In the genomic region with DNA sequence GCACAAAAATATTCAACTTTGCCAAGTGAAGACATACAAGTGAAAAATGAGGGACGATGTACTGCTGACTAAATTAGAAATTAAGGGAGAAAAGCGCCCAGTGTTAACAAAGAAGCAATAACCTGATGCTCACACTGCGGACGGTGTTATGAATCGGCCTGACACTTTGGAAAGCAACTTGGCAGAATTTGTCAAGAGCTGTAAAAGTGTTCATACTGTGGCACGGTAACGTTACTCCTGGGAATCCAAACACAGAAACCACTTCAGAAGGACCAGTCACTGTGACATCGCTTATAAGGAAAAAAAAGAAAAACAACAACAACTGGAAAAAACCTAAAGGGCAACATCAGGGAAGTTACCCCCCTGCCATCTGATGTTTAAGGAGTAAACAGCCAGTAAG, we compare ENCODE assay signal across 12 cellular contexts. TPM values are rescaled to one million over a fixed set of nuclear protein-coding genes. Genes with fewer than 3 reads are reported as not detected.
DNase-seq lines count a peak whose midpoint lies in the region; ATAC-seq and TF ChIP-seq lines count a peak whose summit lies in the region.
"Had no signal": no experiment of that assay in that cellular context is flagged by ENCODE, and none has a peak within 500 bp of the region (broad histone marks: within the 10 kb centered on the region; RNA-seq: fewer than 3 reads in every experiment).

No MANE protein-coding gene starts in this region.

- H3K27ac ChIP-seq in ACC112 (ENCODE audit: low read depth, low read length) (peak overlapping the region; percentile 42), GM23248 (peak overlapping the region; percentile 69), ectodermal cell (ENCODE audit: insufficient read depth, low read depth, low read length, poor library complexity, severe bottlenecking) (peak overlapping the region; percentile 45)

- H3K36me3 ChIP-seq in ACC112 (ENCODE audit: insufficient read depth, low read length) (no peaks in the 10 kb centered on the region; the same call in 1 of the 2 replicates), GM23248 (ENCODE audit: low read depth) (no peaks in the 10 kb centered on the region), ectodermal cell (ENCODE audit: control insufficient read depth, insufficient read depth, low read length) (no peaks in the 10 kb centered on the region)

- peaks cover 68% of the 10 kb centered on the region for H3K4me1 ChIP-seq in ACC112 (ENCODE audit: control insufficient read depth, insufficient read depth, low read length, unreplicated experiment)
- peaks cover 75% of the 10 kb centered on the region for H3K4me1 ChIP-seq in GM23248 (ENCODE audit: insufficient read depth)
- H3K4me1 ChIP-seq in ectodermal cell (ENCODE audit: control insufficient read depth, insufficient read depth, low read length): peaks cover 43% of the 10 kb centered on the region

- H2AFZ ChIP-seq in ACC112 (ENCODE audit: low read length, unreplicated experiment) (no peak overlapping the region), GM23248 (no peak overlapping the region)

- in situ Hi-C loops in GM23248 (cut with MboI): no loop called here

- H3K27ac Mint-ChIP-seq in nephron progenitor cell: peak overlapping the region; percentile 90

- TF ChIP-seq CTCF in nephron progenitor cell (IDR thresholded peaks at IDR 0.05): no peak

- no peak for ATAC-seq in GM18519 (IDR thresholded peaks at IDR 0.05; ENCODE audit: low FRiP score, unreplicated experiment)

- H3K36me3 Mint-ChIP-seq in nephron progenitor cell (ENCODE audit: low read depth): peaks cover 7% of the 10 kb centered on the region

- H3K9me3 ChIP-seq in GM23248 (ENCODE audit: low read depth) (no peaks in the 10 kb centered on the region), ectodermal cell (ENCODE audit: control insufficient read depth, low read length) (no peaks in the 10 kb centered on the region)

- peaks cover 8% of the 10 kb centered on the region; the same call in 1 of the 2 replicates for H4K20me1 ChIP-seq in GM23248 (ENCODE audit: insufficient read depth)

- H3F3A ChIP-seq in GM23248 (ENCODE audit: insufficient read depth): peaks cover 55% of the 10 kb centered on the region

- no peak overlapping the region for H3K4me2 ChIP-seq in GM23248 (ENCODE audit: unreplicated experiment)

- no peak overlapping the region for H3K4me3 ChIP-seq in ACC112 (ENCODE audit: low read depth, low read length)
- no peak overlapping the region for H3K4me3 ChIP-seq in GM23248
- H3K4me3 ChIP-seq in ectodermal cell (ENCODE audit: insufficient read depth, low read depth, low read length): no peak overlapping the region
- H3K4me3 ChIP-seq: lung had no signal

- H3K4me1 Mint-ChIP-seq in nephron progenitor cell: peaks cover 74% of the 10 kb centered on the region

- H3K27me3 ChIP-seq in ACC112 (ENCODE audit: insufficient read depth, low read length): no peaks in the 10 kb centered on the region
- no peaks in the 10 kb centered on the region for H3K27me3 ChIP-seq in GM23248 (replicated peaks; ENCODE audit: insufficient read depth)
- no peaks in the 10 kb centered on the region for H3K27me3 ChIP-seq in ectodermal cell (ENCODE audit: control insufficient read depth, insufficient read depth, low read length, poor library complexity, severe bottlenecking)

- H3K27me3 Mint-ChIP-seq in nephron progenitor cell (ENCODE audit: low read depth, poor library complexity): peaks cover 3% of the 10 kb centered on the region

- H3K79me2 ChIP-seq in ACC112 (ENCODE audit: control insufficient read depth, insufficient read depth, low read length, unreplicated experiment): peaks cover 90% of the 10 kb centered on the region
- H3K79me2 ChIP-seq in GM23248 (ENCODE audit: insufficient read depth): peaks cover 100% of the 10 kb centered on the region

- H3K9me3 Mint-ChIP-seq in nephron progenitor cell: no peaks in the 10 kb centered on the region

- H3K4me3 Mint-ChIP-seq in nephron progenitor cell: peak overlapping the region; percentile 57

- DNase-seq in GM23248: no peak
- DNase-seq in nephron progenitor cell: no peak
- DNase-seq in dermis blood vessel endothelial cell: no peak
- DNase-seq in hippocampal formation (lab: John Stamatoyannopoulos, UW): no peak
- no peak for DNase-seq in iPS-NIHi11 (ENCODE audit: low spot score)
- DNase-seq: caudate nucleus, NCI-H1105, T-helper 1 cell had no signal

- no peaks in the 10 kb centered on the region for H3K9me2 ChIP-seq in GM23248 (ENCODE audit: insufficient read depth)

- no peak overlapping the region for H3K9ac ChIP-seq in GM23248

- WGBS in GM23248 (ENCODE audit: low coverage in 1 of 2, low lambda C conversion rate in 2 of 2, missing lambda C conversion rate in 2 of 2), 2 experiments: 65 to 69% methylated on average over 8 of the region's 8 CpGs
- WGBS in ectodermal cell, 2 experiments: 80 to 85% methylated on average over 8 of the region's 8 CpGs

RNA-seq across cellular contexts. Expression of a gene that starts 27.8 kb away (rescaled TPM):
- 188 and 229 TPM in 2 replicates for total RNA-seq in GM23248 (2014; rRNA removed; shearing (Covaris generic))
- 494 and 506 TPM in 2 replicates for polyA plus RNA-seq in GM23248 (2016; fragmentation: Nextera tagmentation; extraction: Ambion mirVana)
- 301 TPM for polyA plus RNA-seq in ectodermal cell (2013, experiment 1 of 4)
- polyA plus RNA-seq in ectodermal cell (2013, experiment 2 of 4): 288 TPM
- 201 TPM for polyA plus RNA-seq in ectodermal cell (2013, experiment 3 of 4)
- polyA plus RNA-seq in ectodermal cell (2013, experiment 4 of 4): 217 TPM
- total RNA-seq in dermis blood vessel endothelial cell: 160 and 165 TPM in 2 replicates
